8 cellular contexts compared by ENCODE assay signal in genomic region chr12:95943231-95943842, GRCh38. TPM values are rescaled to one million over a fixed set of nuclear protein-coding genes. Genes with fewer than 3 reads are reported as not detected.
DNase-seq lines count a peak whose midpoint lies in the region; ATAC-seq, FAIRE-seq and TF ChIP-seq lines count a peak whose summit lies in the region.

AMDHD1 (plus strand) TSS chr12:95943331; CDS start chr12:95943399, 68 bp downstream.

- H3K4me3 ChIP-seq in A549: peak within 1 kb of the TSS; percentile 82
- peak within 1 kb of the TSS; percentile 62 to 93 for H3K4me3 ChIP-seq in muscle layer of colon (ENCODE audit: low read depth in 1 of 2, low read length in 2 of 2)

- DNase-seq in A549 (ENCODE audit: low read depth in 1 of 2, low spot score in 1 of 2): peak; percentile 80 to 81
- DNase-seq in NCI-H510A treated with DMSO at 0.1 percent for 48 hours (lab: John Stamatoyannopoulos, UW): peak; percentile 32
- DNase-seq in activated CD8-positive, alpha-beta memory T cell treated with anti-CD3 and anti-CD28 coated beads, Interleukin-2, amount 50 U/mL, for 48 hours: peak; percentile 84
- DNase-seq in epithelial cell of prostate (ENCODE audit: low read depth, low spot score): no peak
- DNase-seq in stimulated activated naive CD4-positive, alpha-beta T cell (lab: John Stamatoyannopoulos, UW): peak; percentile 23 to 80 (median 62)

- peak within 1 kb of the TSS; percentile 99 for H3K4me2 ChIP-seq in A549

- no peak for FAIRE-seq in A549 (lab: Jason Lieb, UNC)

- WGBS in A549 (ENCODE audit: missing lambda C conversion rate): 1% methylated on average over 20 of the region's 48 CpGs

- POLR2A ChIA-PET in A549 (lab: Yijun Ruan, JAX): interaction anchor here (0.5 to 2.3 kb wide), 13 partner anchors 11 to 469 kb away, joined by 3 to 28 read pairs (median 5); partner anchors contain the start of genes CDK17, LTA4H, METAP2 and SNRPF

- no peaks in the 10 kb centered on the region for H3K36me3 ChIP-seq in muscle layer of colon (ENCODE audit: insufficient read depth, low read length)

- TF ChIP-seq RAD21 in A549 (conservative IDR thresholded peaks at IDR 0.05 in 1 of 2, IDR thresholded peaks at IDR 0.05 in 1 of 2): no peak

- peak; percentile 52; the same call in 1 of the 2 replicates for TF ChIP-seq POLR2A in A549 (IDR thresholded peaks at IDR 0.05; ENCODE audit: low read length)

- ATAC-seq in A549 (peak; percentile 86 to 89), GM18511 (IDR thresholded peaks at IDR 0.05; ENCODE audit: unreplicated experiment) (peak; percentile 60), HG03025 (IDR thresholded peaks at IDR 0.05; ENCODE audit: low FRiP score, unreplicated experiment) (peak; percentile 57)

- H3K9me3 ChIP-seq in A549: no peaks in the 10 kb centered on the region
- H3K9me3 ChIP-seq in muscle layer of colon (ENCODE audit: low read length): no peaks in the 10 kb centered on the region

- H3K27ac ChIP-seq in A549 (peak within 1 kb of the TSS; percentile 96 to 99), epithelial cell of prostate (peak within 1 kb of the TSS; percentile 47), muscle layer of colon (ENCODE audit: low read depth, low read length) (peak within 1 kb of the TSS; percentile 81)

- CTCF ChIA-PET in A549 (lab: Yijun Ruan, JAX): interaction anchor here (0.8 to 6.7 kb wide), 11 partner anchors 8 to 360 kb away, joined by 3 to 46 read pairs (median 5); no protein-coding TSS in a partner anchor

- H3K9ac ChIP-seq in muscle layer of colon (ENCODE audit: low read length): peak within 1 kb of the TSS; percentile 46

- no peak for TF ChIP-seq CTCF in A549 (IDR thresholded peaks at IDR 0.05)

- H3K4me1 ChIP-seq in A549 (peaks cover 25% of the 10 kb centered on the region), muscle layer of colon (ENCODE audit: insufficient read depth, low read length) (peaks cover 6% of the 10 kb centered on the region)

- H3K27me3 ChIP-seq in muscle layer of colon (ENCODE audit: control insufficient read depth in 1 of 2, insufficient read depth in 2 of 2, low read length in 2 of 2): no peaks in the 10 kb centered on the region

- no peak for TF ChIP-seq EP300 in A549 (IDR thresholded peaks at IDR 0.05)

TF ChIP-seq in A549, 52 proteins besides CTCF, POLR2A, EP300 and RAD21:
- TF ChIP-seq ELK1 (IDR thresholded peaks at IDR 0.05; ENCODE audit: low read depth, low read length) (no peak), ZFP36 (IDR thresholded peaks at IDR 0.05; ENCODE audit: borderline replicate concordance, partially characterized antibody) (no peak), CBX2 (IDR thresholded peaks at IDR 0.05; ENCODE audit: borderline replicate concordance, low read depth) (no peak), RNF2 (IDR thresholded peaks at IDR 0.05; ENCODE audit: borderline replicate concordance, low read depth) (no peak), PHF8 (IDR thresholded peaks at IDR 0.05; ENCODE audit: borderline replicate concordance, low read depth) (no peak)

RNA-seq across cellular contexts. Expression of gene AMDHD1, which starts in this region (rescaled TPM):
- 7.7 and 8.8 TPM in 2 replicates for polyA plus RNA-seq in A549 (2011; rRNA removed)
- 3.7 and 4.7 TPM in 2 replicates for polyA plus RNA-seq in A549 (2012; cell fraction: cytosol; rRNA removed)
- polyA plus RNA-seq in A549 (2012; cell fraction: nucleus; rRNA removed): 4.2 and 6.4 TPM in 2 replicates
- polyA plus RNA-seq in A549 (2017; fragmentation: RNase III; extraction: RNeasy Plus Mini Kit Qiagen cat#74134 plus additional on column Dnase treatment): 3.5 to 4.1 TPM (median 4.1 TPM) in 3 replicates
- 3.8 and 4.4 TPM in 2 replicates for polyA minus RNA-seq in A549 (2011; rRNA and poly(A)+ RNA removed)

Comparison
In these comparisons a context has a peak if more than half of its experiments do, and no peak if none do; other contexts are left out.
1. H3K27ac ChIP-seq: peak in every context shown above with its lines; median percentile 98 in A549; 81 in muscle layer of colon; 47 in epithelial cell of prostate.